35 cellular contexts compared by ENCODE assay signal in the genomic region with DNA sequence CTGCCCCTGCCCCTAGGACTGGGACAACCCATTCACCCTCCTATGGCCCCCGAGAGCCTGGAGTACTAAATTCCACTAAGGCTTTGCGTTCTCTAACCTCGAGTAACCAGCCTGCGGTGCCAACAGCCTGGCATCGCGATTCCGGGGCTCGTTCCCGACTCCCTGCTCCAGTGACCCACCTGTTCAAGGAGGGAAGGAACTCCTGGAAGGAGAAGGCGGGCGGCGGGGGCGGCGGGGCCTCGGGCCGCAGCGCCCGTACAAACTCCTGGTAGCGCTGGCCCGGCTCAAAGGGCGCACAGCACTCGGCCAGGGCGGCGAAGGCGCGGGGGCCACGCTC. TPM values are rescaled to one million over a fixed set of nuclear protein-coding genes. Genes with fewer than 3 reads are reported as not detected.
"Had no signal": no experiment of that assay in that cellular context is flagged by ENCODE, and none has a peak within 500 bp of the region (broad histone marks: within the 10 kb centered on the region; RNA-seq: fewer than 3 reads in every experiment).

No MANE protein-coding gene starts in this region.

- H3K4me3 ChIP-seq: cardiac muscle cell, Peyer's patch had no signal

- H3K27ac ChIP-seq: brain microvascular endothelial cell, cardiac muscle cell, KMS-11, Peyer's patch, VCaP had no signal

- H3K9ac ChIP-seq: KMS-11 had no signal

- DNase-seq: activated CD4-positive, alpha-beta memory T cell treated with anti-CD3 and anti-CD28 coated beads, Interleukin-2, amount 10 ng/mL, durations not matched to agents 7 days and 5 days; activated CD4-positive, alpha-beta T cell treated with anti-CD3 and anti-CD28 coated beads for 1 hour; activated CD4-positive, CD25-positive, alpha-beta regulatory T cell; activated CD8-positive, alpha-beta memory T cell treated with anti-CD3 and anti-CD28 coated beads, Interleukin-2, amount 10 ng/mL, durations not matched to agents 7 days and 5 days; activated CD8-positive, alpha-beta memory T cell treated with anti-CD3 and anti-CD28 coated beads, Interleukin-2, amount 50 U/mL, for 48 hours; activated effector memory CD4-positive, alpha-beta T cell treated with Interleukin-2 at 50 U/mL for 16 hours; activated naive CD4-positive, alpha-beta T cell treated with anti-CD3 and anti-CD28 coated beads, Interleukin-2, amount 10 ng/mL, durations not matched to agents 7 days and 5 days; activated naive CD8-positive, alpha-beta T cell treated with anti-CD3 and anti-CD28 coated beads, Interleukin-2, amount 50 U/mL, for 24 hours; activated T-cell treated with anti-CD3 and anti-CD28 coated beads, Interleukin-2, amount 50 U/mL, for 48 hours; anterior cingulate cortex; brain microvascular endothelial cell; MM.1S; MV-4-11; NCI-H1092; NCI-H1436 treated with DMSO at 0.1 percent for 48 hours; NCI-H1694 treated with DMSO at 0.1 percent for 48 hours; NCI-H2029; NCI-H2107; NCI-H2171; NCI-H510A; NCI-H526; NCI-H748 treated with DMSO at 0.1 percent for 48 hours; NK-92 treated with Interleukin-12 subunit alpha and Interleukin-12 subunit beta, amount 100 ng/mL, for 24 hours; PC-3; Peyer's patch; RPMI8226; SIG-M5; T-helper 17 cell; T-helper 9 cell had no signal

- ATAC-seq: activated naive CD8-positive, alpha-beta T cell treated with anti-CD3 and anti-CD28 coated beads, Interleukin-2, amount 50 U/mL, for 24 hours; PC-3; Right ventricle myocardium inferior; SK-N-SH treated with all-trans-retinoic acid at 6 μM for 48 hours; T-cell; T-helper 17 cell had no signal

- H3K27me3 ChIP-seq: brain microvascular endothelial cell, cardiac muscle cell, Peyer's patch had no signal

- H3K4me2 ChIP-seq: KMS-11 had no signal

- H3K9me3 ChIP-seq: Peyer's patch had no signal

RNA-seq across cellular contexts. Expression of a gene that starts 18.7 kb away (rescaled TPM):
- total RNA-seq: Right ventricle myocardium inferior had no signal
